Comparison of ENCODE assay signal across 28 cellular contexts in the genomic region with DNA sequence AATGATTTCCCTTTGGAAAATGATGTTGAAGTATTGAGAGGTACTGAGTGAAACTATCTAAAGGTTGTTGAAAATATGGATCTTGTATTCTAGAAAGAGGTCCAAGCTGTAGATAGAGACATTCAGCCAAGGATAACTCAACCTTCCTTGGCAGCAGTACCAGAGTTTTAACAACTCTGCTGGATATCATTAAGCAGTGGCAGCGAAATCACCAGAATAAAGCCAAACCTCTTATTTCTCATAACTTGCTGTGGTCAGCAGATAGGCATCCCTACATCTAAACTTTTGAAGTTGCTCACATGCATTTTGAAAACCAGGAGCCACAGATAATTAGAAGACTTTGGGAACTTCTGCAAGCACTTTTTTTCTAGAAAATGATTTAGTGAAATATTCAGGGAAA.
"Had no signal": no experiment of that assay in that cellular context is flagged by ENCODE, and none has a peak within 500 bp of the region (broad histone marks: within the 10 kb centered on the region; RNA-seq: fewer than 3 reads in every experiment).

No MANE protein-coding gene starts in this region.

- H3K36me3 ChIP-seq: SJCRH30 had no signal

- FAIRE-seq: colon had no signal

- H3K4me2 ChIP-seq: SK-N-SH had no signal

- H3K9me3 ChIP-seq: SJCRH30, SK-N-SH had no signal

- ATAC-seq: activated T-cell treated with anti-CD3 and anti-CD28 coated beads, Interleukin-2, amount 50 U/mL, for 72 hours; Panc1; Right ventricle myocardium inferior had no signal

- H3K27ac ChIP-seq: SJCRH30, VCaP had no signal

- H3K27me3 ChIP-seq: SJCRH30 had no signal

- H3K9me2 ChIP-seq: SK-N-SH had no signal

- DNase-seq: activated CD4-positive, alpha-beta memory T cell treated with anti-CD3 and anti-CD28 coated beads for 36 hours; activated CD4-positive, alpha-beta T cell treated with anti-CD3 and anti-CD28 coated beads, Interleukin-2, amount 10 ng/mL, durations not matched to agents 7 days and 5 days; activated CD4-positive, CD25-positive, alpha-beta regulatory T cell; activated CD8-positive, alpha-beta memory T cell treated with anti-CD3 and anti-CD28 coated beads for 24 hours; activated gamma-delta T cell treated with Interleukin-2 at 50 U/mL for 16 hours; activated naive CD4-positive, alpha-beta T cell treated with anti-CD3 and anti-CD28 coated beads, Interleukin-2, amount 10 ng/mL, durations not matched to agents 7 days and 5 days; activated naive CD8-positive, alpha-beta T cell treated with anti-CD3 and anti-CD28 coated beads for 36 hours; activated T-cell treated with anti-CD3 and anti-CD28 coated beads for 4 hours; activated T-cell treated with anti-CD3 and anti-CD28 coated beads, Interleukin-2, amount 50 U/mL, for 72 hours; cerebellar nuclear complex; MM.1S; NCI-H1105; NCI-H1436; NCI-H1694 treated with DMSO at 0.1 percent for 48 hours; NCI-H2029 treated with DMSO at 0.1 percent for 48 hours; NCI-H345; NCI-H510A; NCI-H69; NK-92 treated with Interleukin-12 subunit alpha and Interleukin-12 subunit beta, amount 100 ng/mL, for 24 hours; OCI-M1; RPMI8226; SJCRH30; SK-N-SH; T-helper 1 cell had no signal

- H3K9ac ChIP-seq: SK-N-SH had no signal

- H3K4me1 ChIP-seq: SJCRH30 had no signal

- H3K4me3 ChIP-seq: SJCRH30 had no signal
